1 cellular context compared by ENCODE assay signal in the genomic region with DNA sequence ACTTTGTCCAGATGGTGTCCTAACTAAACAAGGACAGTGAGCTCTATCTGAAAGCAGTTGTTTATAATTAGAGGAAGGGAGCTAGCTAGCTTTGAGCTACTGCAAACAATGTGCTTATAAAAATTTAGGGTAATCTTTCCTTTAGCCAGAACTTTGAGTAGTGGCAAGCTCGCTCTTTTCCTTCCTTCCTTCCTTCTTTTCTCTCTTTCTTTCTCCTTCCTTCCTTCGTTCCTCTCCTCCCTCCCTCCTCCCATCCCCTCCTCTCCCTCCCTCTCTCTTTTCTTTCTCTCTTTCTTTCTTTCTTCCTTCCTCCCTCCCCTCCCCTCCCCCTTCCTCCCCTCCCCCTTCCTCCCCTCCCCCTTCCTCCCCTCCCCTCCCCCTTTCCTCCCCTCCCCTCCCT.
TF ChIP-seq lines count a peak whose summit lies in the region.

No MANE protein-coding gene starts in this region.

TF ChIP-seq in WTC11, 78 proteins besides CTCF, POLR2A, EP300 and RAD21 (continued from another document):
- TF ChIP-seq, protein P1, sequence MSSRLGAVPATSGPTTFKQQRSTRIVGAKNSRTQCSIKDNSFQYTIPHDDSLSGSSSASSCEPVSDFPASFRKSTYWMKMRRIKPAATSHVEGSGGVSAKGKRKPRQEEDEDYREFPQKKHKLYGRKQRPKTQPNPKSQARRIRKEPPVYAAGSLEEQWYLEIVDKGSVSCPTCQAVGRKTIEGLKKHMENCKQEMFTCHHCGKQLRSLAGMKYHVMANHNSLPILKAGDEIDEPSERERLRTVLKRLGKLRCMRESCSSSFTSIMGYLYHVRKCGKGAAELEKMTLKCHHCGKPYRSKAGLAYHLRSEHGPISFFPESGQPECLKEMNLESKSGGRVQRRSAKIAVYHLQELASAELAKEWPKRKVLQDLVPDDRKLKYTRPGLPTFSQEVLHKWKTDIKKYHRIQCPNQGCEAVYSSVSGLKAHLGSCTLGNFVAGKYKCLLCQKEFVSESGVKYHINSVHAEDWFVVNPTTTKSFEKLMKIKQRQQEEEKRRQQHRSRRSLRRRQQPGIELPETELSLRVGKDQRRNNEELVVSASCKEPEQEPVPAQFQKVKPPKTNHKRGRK (CRISPR knock-in tag; IDR thresholded peaks at IDR 0.05; ENCODE audit: borderline replicate concordance) = peak; percentile 74; the same call in 1 of the 2 replicates
- TF ChIP-seq ETV6 (CRISPR knock-in tag; IDR thresholded peaks at IDR 0.05) (no peak), JUN (CRISPR knock-in tag; IDR thresholded peaks at IDR 0.05) (no peak)
- TF ChIP-seq, protein P2, sequence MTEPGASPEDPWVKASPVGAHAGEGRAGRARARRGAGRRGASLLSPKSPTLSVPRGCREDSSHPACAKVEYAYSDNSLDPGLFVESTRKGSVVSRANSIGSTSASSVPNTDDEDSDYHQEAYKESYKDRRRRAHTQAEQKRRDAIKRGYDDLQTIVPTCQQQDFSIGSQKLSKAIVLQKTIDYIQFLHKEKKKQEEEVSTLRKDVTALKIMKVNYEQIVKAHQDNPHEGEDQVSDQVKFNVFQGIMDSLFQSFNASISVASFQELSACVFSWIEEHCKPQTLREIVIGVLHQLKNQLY (CRISPR knock-in tag; IDR thresholded peaks at IDR 0.05) = no peak
- TF ChIP-seq, protein P3, sequence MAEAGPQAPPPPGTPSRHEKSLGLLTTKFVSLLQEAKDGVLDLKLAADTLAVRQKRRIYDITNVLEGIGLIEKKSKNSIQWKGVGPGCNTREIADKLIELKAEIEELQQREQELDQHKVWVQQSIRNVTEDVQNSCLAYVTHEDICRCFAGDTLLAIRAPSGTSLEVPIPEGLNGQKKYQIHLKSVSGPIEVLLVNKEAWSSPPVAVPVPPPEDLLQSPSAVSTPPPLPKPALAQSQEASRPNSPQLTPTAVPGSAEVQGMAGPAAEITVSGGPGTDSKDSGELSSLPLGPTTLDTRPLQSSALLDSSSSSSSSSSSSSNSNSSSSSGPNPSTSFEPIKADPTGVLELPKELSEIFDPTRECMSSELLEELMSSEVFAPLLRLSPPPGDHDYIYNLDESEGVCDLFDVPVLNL (CRISPR knock-in tag; IDR thresholded peaks at IDR 0.05; ENCODE audit: borderline replicate concordance, low read depth) = no peak
